In genomic region chr5:177569894-177570293, GRCh38 we compare ENCODE assay signal across 32 cellular contexts.
"Had no signal": no experiment of that assay in that cellular context is flagged by ENCODE, and none has a peak within 500 bp of the region (broad histone marks: within the 10 kb centered on the region; RNA-seq: fewer than 3 reads in every experiment).

No MANE protein-coding gene starts in this region.

- DNase-seq: activated effector memory CD4-positive, alpha-beta T cell treated with anti-CD3 and anti-CD28 coated beads, Interleukin-2, amount 50 U/mL, for 16 hours; activated effector memory CD4-positive, alpha-beta T cell treated with Interleukin-2 at 50 U/mL for 16 hours; activated gamma-delta T cell; activated gamma-delta T cell treated with Interleukin-2 at 50 U/mL for 16 hours; activated naive CD4-positive, alpha-beta T cell; activated naive CD4-positive, alpha-beta T cell treated with anti-CD3 and anti-CD28 coated beads for 36 hours; activated naive CD4-positive, alpha-beta T cell treated with anti-CD3 and anti-CD28 coated beads, Interleukin-2, amount 10 ng/mL, durations not matched to agents 7 days and 5 days; activated naive CD4-positive, alpha-beta T cell treated with anti-CD3 and anti-CD28 coated beads, Interleukin-2, amount 50 U/mL, for 16 hours; activated naive CD8-positive, alpha-beta T cell treated with anti-CD3 and anti-CD28 coated beads for 36 hours; activated naive CD8-positive, alpha-beta T cell treated with anti-CD3 and anti-CD28 coated beads, Interleukin-2, amount 10 ng/mL, durations not matched to agents 7 days and 5 days; activated naive CD8-positive, alpha-beta T cell treated with anti-CD3 and anti-CD28 coated beads, Interleukin-2, amount 50 U/mL, for 24 hours; activated T-cell treated with anti-CD3 and anti-CD28 coated beads, Interleukin-2, amount 50 U/mL, for 24 hours; activated T-cell treated with anti-CD3 and anti-CD28 coated beads, Interleukin-2, amount 50 U/mL, for 4 hours; activated T-cell treated with anti-CD3 and anti-CD28 coated beads, Interleukin-2, amount 50 U/mL, for 48 hours; activated T-cell treated with anti-CD3 and anti-CD28 coated beads, Interleukin-2, amount 50 U/mL, for 72 hours; adrenal gland; amniotic stem cell; amygdala; anterior cingulate cortex; body of pancreas; brain microvascular endothelial cell; caudate nucleus; central memory CD4-positive, alpha-beta T cell; cerebellar nuclear complex had no signal

- H3K9me3 ChIP-seq: adrenal gland, ascending aorta, body of pancreas, breast epithelium had no signal

- ATAC-seq: activated naive CD4-positive, alpha-beta T cell treated with anti-CD3 and anti-CD28 coated beads, Interleukin-2, amount 50 U/mL, for 72 hours; activated naive CD8-positive, alpha-beta T cell treated with anti-CD3 and anti-CD28 coated beads, Interleukin-2, amount 50 U/mL, for 24 hours; activated T-cell treated with anti-CD3 and anti-CD28 coated beads, Interleukin-2, amount 50 U/mL, for 4 hours; activated T-cell treated with anti-CD3 and anti-CD28 coated beads, Interleukin-2, amount 50 U/mL, for 72 hours; activated T-helper 17 cell treated with anti-CD3 and anti-CD28 coated beads, Interleukin-2, amount 50 U/mL, for 72 hours; body of pancreas had no signal

- H3K27ac ChIP-seq: adrenal gland, ascending aorta, body of pancreas, brain microvascular endothelial cell, breast epithelium, cardiac muscle cell had no signal

- H3K27me3 ChIP-seq: ascending aorta, body of pancreas, brain microvascular endothelial cell, breast epithelium, cardiac muscle cell had no signal

- FAIRE-seq: astrocyte, bronchial epithelial cell, colon had no signal

- H3K36me3 ChIP-seq: adrenal gland, ascending aorta, brain microvascular endothelial cell, breast epithelium, cardiac muscle cell had no signal

- H3K4me1 ChIP-seq: adrenal gland, ascending aorta, body of pancreas, breast epithelium had no signal

- H3K4me3 ChIP-seq: adrenal gland, ascending aorta, body of pancreas, breast epithelium, cardiac muscle cell had no signal
